1 cellular context compared by ENCODE assay signal in the genomic region with DNA sequence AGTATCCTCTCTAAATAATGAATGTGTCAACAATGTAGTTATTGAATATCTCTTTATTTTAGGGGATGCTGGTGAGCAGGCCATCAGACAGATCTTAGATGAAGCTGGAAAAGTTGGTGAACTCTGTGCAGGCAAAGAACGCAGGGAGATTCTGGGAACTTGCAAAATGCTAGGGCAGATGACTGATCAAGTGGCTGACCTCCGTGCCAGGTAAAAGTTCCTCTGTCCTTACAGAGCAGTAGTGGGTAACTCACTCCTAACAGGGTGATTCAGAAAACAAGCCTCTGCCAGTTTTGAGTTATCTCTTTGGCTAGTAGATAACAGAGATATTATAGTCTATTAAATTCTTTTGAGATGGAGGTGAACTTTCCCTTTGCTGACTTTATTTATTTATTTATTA.
TF ChIP-seq lines count a peak whose summit lies in the region.

No MANE protein-coding gene starts in this region.

TF ChIP-seq in IMR-90, 13 proteins besides CTCF, POLR2A, EP300 and RAD21 (continued from another document):
- TF ChIP-seq RFX5 (IDR thresholded peaks at IDR 0.05; ENCODE audit: low read depth, low read length) (no peak), MXI1 (IDR thresholded peaks at IDR 0.05; ENCODE audit: borderline replicate concordance, low read depth, low read length) (no peak), RCOR1 (IDR thresholded peaks at IDR 0.05; ENCODE audit: insufficient replicate concordance, low read length) (no peak), CEBPB (IDR thresholded peaks at IDR 0.05; ENCODE audit: low read depth, low read length) (no peak), MAZ (IDR thresholded peaks at IDR 0.05; ENCODE audit: borderline replicate concordance, low read depth, low read length) (no peak)
